Comparison of ENCODE assay signal across 8 cellular contexts in the genomic region with DNA sequence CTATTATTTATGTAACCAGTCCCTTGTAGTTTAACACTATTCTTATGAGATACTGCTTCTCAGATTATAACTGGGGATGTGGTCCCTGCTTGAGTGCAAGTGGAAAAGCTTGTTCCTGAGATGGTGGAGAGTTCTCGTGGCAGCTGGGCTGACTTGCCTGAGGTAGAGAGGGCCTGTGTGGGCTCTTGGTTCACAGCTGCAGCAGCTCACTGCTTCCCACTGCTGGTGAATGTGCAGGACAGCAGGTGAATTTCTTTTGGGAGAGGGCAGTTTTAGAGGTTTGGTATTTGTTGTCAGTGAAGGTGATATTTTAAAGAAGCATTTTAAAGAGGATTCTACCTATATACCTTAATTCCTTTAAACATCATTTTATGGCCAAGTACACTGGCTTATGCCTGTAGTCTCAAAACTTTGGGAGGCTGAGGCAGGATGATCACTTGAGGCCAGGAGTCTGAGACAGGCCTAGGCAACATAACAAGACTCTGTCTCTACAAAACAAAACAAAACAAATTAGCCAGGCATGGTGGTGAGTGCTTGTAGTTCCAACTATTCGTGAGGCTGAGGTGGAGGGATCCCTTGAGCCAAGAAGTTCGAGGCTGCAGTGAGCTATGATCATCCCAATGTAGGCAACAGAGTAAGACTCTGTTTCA.
DNase-seq lines count a peak whose midpoint lies in the region; ATAC-seq, FAIRE-seq and TF ChIP-seq lines count a peak whose summit lies in the region.

No MANE protein-coding gene starts in this region.

- TF ChIP-seq EP300 in HepG2 (IDR thresholded peaks at IDR 0.05; ENCODE audit: low read depth in 2 of 2, low read length in 2 of 2) (no peak), HepG2 (CRISPR knock-in tag; IDR thresholded peaks at IDR 0.05; ENCODE audit: borderline replicate concordance) (no peak)

- peak; percentile 95 for FAIRE-seq in HepG2 (lab: Jason Lieb, UNC)

- H3K4me3 ChIP-seq in BE2C (ENCODE audit: low read depth, low read length) (no peak overlapping the region), HepG2 (replicated peaks in 1 of 3; ENCODE audit: insufficient read depth in 1 of 3, low read depth in 2 of 3, low read length in 3 of 3) (no peak overlapping the region)

- H3K4me2 ChIP-seq in HepG2 (ENCODE audit: low read depth, low read length) = no peak overlapping the region

- no peak overlapping the region for H3K4me3 Mint-ChIP-seq in chondrocyte (ENCODE audit: unreplicated experiment)

- DNase-seq in BE2C = peak; percentile 78
- peak; percentile 46 for DNase-seq in NCI-H226
- DNase-seq in activated CD4-positive, CD25-positive, alpha-beta regulatory T cell treated with anti-CD3 and anti-CD28 coated beads, Interleukin-2, amount 50 U/mL, for 72 hours = peak; percentile 34
- DNase-seq in chondrocyte (ENCODE audit: low spot score) = no peak
- peak; percentile 80 for DNase-seq in HepG2 (ENCODE audit: low spot score)
- DNase-seq in stimulated activated CD4-positive, alpha-beta T cell treated with anti-CD3 and anti-CD28 coated beads, TNF-alpha, amount 100 ng/mL, for 48 hours (ENCODE audit: low read depth in 3 of 3) = peak; percentile 32 to 45 (median 34)

- no peak for TF ChIP-seq POLR2A in HepG2 (IDR thresholded peaks at IDR 0.05; ENCODE audit: insufficient read depth in 1 of 2, low read depth in 2 of 2, low read length in 2 of 2)

- peak; percentile 95 for TF ChIP-seq RAD21 in HepG2 (CRISPR knock-in tag; IDR thresholded peaks at IDR 0.05)

- in situ Hi-C loops in HepG2 (cut with HindIII; ENCODE audit: extremely low pct_ligation_motif_present, low pct_unique_long_range_greater_than_20kb) = loop anchor here (5.0 to 25.0 kb wide), 3 partner anchors 171 to 801 kb away; a partner anchor contains a TSS

- H3K79me2 ChIP-seq in HepG2 (ENCODE audit: insufficient read depth, low read length) = peaks cover 4% of the 10 kb centered on the region

- H3K27me3 ChIP-seq in BE2C (no peaks in the 10 kb centered on the region), HepG2 (ENCODE audit: control insufficient read depth in 1 of 2, insufficient read depth in 2 of 2, low read length in 2 of 2) (no peaks in the 10 kb centered on the region)

- CTCF ChIA-PET in HepG2 (lab: Yijun Ruan, JAX; ENCODE audit: low intra/inter-chr PET ratio, low total read pairs) = interaction anchor here (0.7 to 4.2 kb wide), 3 partner anchors 150 to 278 kb away, joined by 4 to 28 read pairs (median 26); a partner anchor contains a TSS

- peaks cover 3% of the 10 kb centered on the region for H3K36me3 Mint-ChIP-seq in chondrocyte (ENCODE audit: low read depth)

- ATAC-seq in GM18907 (IDR thresholded peaks at IDR 0.05; ENCODE audit: unreplicated experiment) (peak; percentile 86), HG03196 (IDR thresholded peaks at IDR 0.05; ENCODE audit: unreplicated experiment) (peak; percentile 88), HepG2 (peak; percentile 98)

- H3K4me1 ChIP-seq in BE2C (peaks cover 4% of the 10 kb centered on the region), HepG2 (ENCODE audit: insufficient read depth, low read length) (peaks cover 4% of the 10 kb centered on the region; the same call in 1 of the 2 replicates)

- no TSS peak for BruUV-seq in HepG2 (replicated peaks; lab: Mats Ljungman, UMichigan)

- intact Hi-C loops in HepG2 (cut with micrococcal nuclease; ENCODE audit: unreplicated experiment) = loop anchor here (1.0 to 5.0 kb wide), 6 partner anchors 94 to 811 kb away; a partner anchor contains a TSS

- POLR2A ChIA-PET in HepG2 (lab: Yijun Ruan, JAX) = interaction anchor here (0.9 to 1.4 kb wide), 4 partner anchors 12 to 170 kb away, joined by 3 to 5 read pairs (median 3); a partner anchor contains a TSS

- no peak overlapping the region for H3K27ac ChIP-seq in HepG2 (ENCODE audit: extremely low read length, insufficient read depth, low read length)

- no peak overlapping the region for H3K9ac ChIP-seq in HepG2 (ENCODE audit: insufficient read depth, low read depth, low read length)

- H4K20me1 ChIP-seq in HepG2 (ENCODE audit: insufficient read depth, low read length) = no peaks in the 10 kb centered on the region

- H3K9me3 Mint-ChIP-seq in chondrocyte (ENCODE audit: low read depth) = no peaks in the 10 kb centered on the region

- WGBS in HepG2 (ENCODE audit: low lambda C conversion rate) = 62% methylated on average over 3 of the region's 3 CpGs

- H3K4me1 Mint-ChIP-seq in chondrocyte (ENCODE audit: low read depth) = peaks cover 6% of the 10 kb centered on the region

- H3K9me3 ChIP-seq in BE2C (no peaks in the 10 kb centered on the region), HepG2 (ENCODE audit: low read length) (no peaks in the 10 kb centered on the region)

- H3K36me3 ChIP-seq in BE2C (peaks cover 3% of the 10 kb centered on the region), HepG2 (replicated peaks in 1 of 2; ENCODE audit: control insufficient read depth in 1 of 2, insufficient read depth in 2 of 2, low read length in 2 of 2) (peaks cover 11 to 51% of the 10 kb centered on the region in 2 experiments)

- no peaks in the 10 kb centered on the region for H3K27me3 Mint-ChIP-seq in chondrocyte (ENCODE audit: low read depth)

- peak; percentile 100 for TF ChIP-seq CTCF in BE2C (IDR thresholded peaks at IDR 0.05; ENCODE audit: low read depth, low read length)
- peak; percentile 97 for TF ChIP-seq CTCF in chondrocyte (IDR thresholded peaks at IDR 0.05)
- TF ChIP-seq CTCF in HepG2 (CRISPR knock-in tag; IDR thresholded peaks at IDR 0.05) = peak; percentile 97

- H2AFZ ChIP-seq in HepG2 (ENCODE audit: low read length) = no peak overlapping the region

- no peak overlapping the region for H3K27ac Mint-ChIP-seq in chondrocyte (ENCODE audit: unreplicated experiment)

TF ChIP-seq in HepG2, 621 proteins besides CTCF, POLR2A, EP300 and RAD21 (continues in another document):
- TF ChIP-seq ZNF660 (CRISPR knock-in tag; IDR thresholded peaks at IDR 0.05; ENCODE audit: borderline replicate concordance, low read depth) (no peak), MYC (CRISPR knock-in tag; IDR thresholded peaks at IDR 0.05; ENCODE audit: borderline replicate concordance) (peak; percentile 31; the same call in 1 of the 2 replicates), ISL2 (CRISPR knock-in tag; IDR thresholded peaks at IDR 0.05) (0 out of 2 replicates have a peak, but pooled peaks have one; percentile 16), ZBTB8A (CRISPR knock-in tag; IDR thresholded peaks at IDR 0.05; ENCODE audit: borderline replicate concordance, low read depth) (no peak), CC2D1A (CRISPR knock-in tag; IDR thresholded peaks at IDR 0.05) (no peak), BORCS8-MEF2B (CRISPR knock-in tag; IDR thresholded peaks at IDR 0.05) (no peak; the same call in 1 of the 2 replicates), ZMYM4 (CRISPR knock-in tag; IDR thresholded peaks at IDR 0.05) (peak; percentile 52; the same call in 1 of the 2 replicates), SKI (IDR thresholded peaks at IDR 0.05; ENCODE audit: partially characterized antibody) (no peak), WIZ (CRISPR knock-in tag; IDR thresholded peaks at IDR 0.05) (no peak), PAWR (CRISPR knock-in tag; IDR thresholded peaks at IDR 0.05; ENCODE audit: borderline replicate concordance) (no peak), REXO4 (CRISPR knock-in tag; IDR thresholded peaks at IDR 0.05; ENCODE audit: borderline replicate concordance) (no peak), KAT2B (IDR thresholded peaks at IDR 0.05; ENCODE audit: borderline replicate concordance, low read depth, low read length) (no peak), ATF7-NPFF (CRISPR knock-in tag; IDR thresholded peaks at IDR 0.05; ENCODE audit: low read depth) (no peak), ETV6 (CRISPR knock-in tag; conservative IDR thresholded peaks at IDR 0.05) (no peak), ZNF253 (CRISPR knock-in tag; IDR thresholded peaks at IDR 0.05; ENCODE audit: borderline replicate concordance) (no peak), PHF8 (CRISPR knock-in tag; IDR thresholded peaks at IDR 0.05) (0 out of 2 replicates have a peak, but pooled peaks have one; percentile 37), NFIB (CRISPR knock-in tag; IDR thresholded peaks at IDR 0.05; ENCODE audit: borderline replicate concordance) (no peak)
- TF ChIP-seq, protein P1, sequence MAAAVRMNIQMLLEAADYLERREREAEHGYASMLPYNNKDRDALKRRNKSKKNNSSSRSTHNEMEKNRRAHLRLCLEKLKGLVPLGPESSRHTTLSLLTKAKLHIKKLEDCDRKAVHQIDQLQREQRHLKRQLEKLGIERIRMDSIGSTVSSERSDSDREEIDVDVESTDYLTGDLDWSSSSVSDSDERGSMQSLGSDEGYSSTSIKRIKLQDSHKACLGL (CRISPR knock-in tag; IDR thresholded peaks at IDR 0.05) = no peak
- TF ChIP-seq, protein P2, sequence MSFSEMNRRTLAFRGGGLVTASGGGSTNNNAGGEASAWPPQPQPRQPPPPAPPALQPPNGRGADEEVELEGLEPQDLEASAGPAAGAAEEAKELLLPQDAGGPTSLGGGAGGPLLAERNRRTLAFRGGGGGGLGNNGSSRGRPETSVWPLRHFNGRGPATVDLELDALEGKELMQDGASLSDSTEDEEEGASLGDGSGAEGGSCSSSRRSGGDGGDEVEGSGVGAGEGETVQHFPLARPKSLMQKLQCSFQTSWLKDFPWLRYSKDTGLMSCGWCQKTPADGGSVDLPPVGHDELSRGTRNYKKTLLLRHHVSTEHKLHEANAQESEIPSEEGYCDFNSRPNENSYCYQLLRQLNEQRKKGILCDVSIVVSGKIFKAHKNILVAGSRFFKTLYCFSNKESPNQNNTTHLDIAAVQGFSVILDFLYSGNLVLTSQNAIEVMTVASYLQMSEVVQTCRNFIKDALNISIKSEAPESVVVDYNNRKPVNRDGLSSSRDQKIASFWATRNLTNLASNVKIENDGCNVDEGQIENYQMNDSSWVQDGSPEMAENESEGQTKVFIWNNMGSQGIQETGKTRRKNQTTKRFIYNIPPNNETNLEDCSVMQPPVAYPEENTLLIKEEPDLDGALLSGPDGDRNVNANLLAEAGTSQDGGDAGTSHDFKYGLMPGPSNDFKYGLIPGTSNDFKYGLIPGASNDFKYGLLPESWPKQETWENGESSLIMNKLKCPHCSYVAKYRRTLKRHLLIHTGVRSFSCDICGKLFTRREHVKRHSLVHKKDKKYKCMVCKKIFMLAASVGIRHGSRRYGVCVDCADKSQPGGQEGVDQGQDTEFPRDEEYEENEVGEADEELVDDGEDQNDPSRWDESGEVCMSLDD (CRISPR knock-in tag; IDR thresholded peaks at IDR 0.05; ENCODE audit: borderline replicate concordance) = no peak
- TF ChIP-seq, protein P3, sequence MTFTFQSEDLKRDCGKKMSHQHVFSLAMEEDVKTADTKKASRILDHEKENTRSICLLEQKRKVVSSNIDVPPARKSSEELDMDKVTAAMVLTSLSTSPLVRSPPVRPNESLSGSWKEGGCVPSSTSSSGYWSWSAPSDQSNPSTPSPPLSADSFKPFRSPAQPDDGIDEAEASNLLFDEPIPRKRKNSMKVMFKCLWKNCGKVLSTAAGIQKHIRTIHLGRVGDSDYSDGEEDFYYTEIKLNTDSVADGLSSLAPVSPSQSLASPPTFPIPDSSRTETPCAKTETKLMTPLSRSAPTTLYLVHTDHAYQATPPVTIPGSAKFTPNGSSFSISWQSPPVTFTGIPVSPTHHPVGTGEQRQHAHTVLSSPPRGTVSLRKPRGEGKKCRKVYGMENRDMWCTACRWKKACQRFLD (CRISPR knock-in tag; IDR thresholded peaks at IDR 0.05; ENCODE audit: borderline replicate concordance) = no peak
